Comparison of ENCODE assay signal across 19 cellular contexts in the genomic region with DNA sequence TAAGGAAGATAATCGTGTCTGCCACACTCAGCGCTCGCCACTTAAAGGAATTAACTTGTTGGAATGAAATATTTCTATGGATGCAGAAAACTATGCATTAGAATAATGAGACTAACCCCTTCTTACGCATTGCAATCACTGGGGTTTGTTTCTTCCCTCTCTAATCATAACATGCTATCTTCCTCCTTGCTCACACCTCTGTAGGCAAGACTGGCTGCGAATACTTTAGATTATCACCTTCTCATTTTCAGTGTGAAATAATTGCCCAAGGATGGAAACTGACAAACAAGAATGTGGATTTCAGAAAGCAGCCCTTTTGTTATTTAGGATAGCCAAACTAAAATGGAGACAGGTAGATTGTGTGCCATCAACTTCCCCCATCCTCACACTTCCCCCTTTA.
DNase-seq lines count a peak whose midpoint lies in the region; ATAC-seq, FAIRE-seq and TF ChIP-seq lines count a peak whose summit lies in the region.
"Had no signal": no experiment of that assay in that cellular context is flagged by ENCODE, and none has a peak within 500 bp of the region (broad histone marks: within the 10 kb centered on the region; RNA-seq: fewer than 3 reads in every experiment).

No MANE protein-coding gene starts in this region.

- no peak overlapping the region for H2BK120ac ChIP-seq in mesendoderm (ENCODE audit: low read depth, low read length)

- H3K27me3 ChIP-seq in HUES48 (ENCODE audit: control insufficient read depth, insufficient read depth, low read length): no peaks in the 10 kb centered on the region
- H3K27me3 ChIP-seq in astrocyte (ENCODE audit: insufficient read depth, low read length): peaks cover 4% of the 10 kb centered on the region
- no peaks in the 10 kb centered on the region for H3K27me3 ChIP-seq in mesendoderm (ENCODE audit: insufficient read depth, low read length, poor library complexity)
- H3K27me3 ChIP-seq: BLaER1 treated with 17β-estradiol and CSF1 and Interleukin-3, amounts not matched to agents 10 nM and 100 nM had no signal

- no peak overlapping the region for H2BK5ac ChIP-seq in mesendoderm (ENCODE audit: low read length)

- H3K79me1 ChIP-seq in mesendoderm (ENCODE audit: low read length): no peaks in the 10 kb centered on the region

- H2AFZ ChIP-seq in astrocyte (ENCODE audit: low read depth, low read length): no peak overlapping the region

- peak overlapping the region; percentile 16; the same call in 1 of the 2 replicates for H3K4me3 ChIP-seq in HUES48 (ENCODE audit: low read depth, low read length)
- H3K4me3 ChIP-seq in astrocyte (ENCODE audit: insufficient read depth, low read depth, low read length): no peak overlapping the region
- no peak overlapping the region for H3K4me3 ChIP-seq in mesendoderm (ENCODE audit: low read length)
- H3K4me3 ChIP-seq: BLaER1 treated with 17β-estradiol and CSF1 and Interleukin-3, amounts not matched to agents 10 nM and 100 nM; HAP-1; K562 had no signal

- H3K27me3 Mint-ChIP-seq in astrocyte (ENCODE audit: low read depth, unreplicated experiment): peaks cover 15% of the 10 kb centered on the region
- H3K27me3 Mint-ChIP-seq in progenitor cell of endocrine pancreas: peaks cover 9% of the 10 kb centered on the region
- H3K27me3 Mint-ChIP-seq: B cell had no signal

- H3K27ac Mint-ChIP-seq in astrocyte (ENCODE audit: unreplicated experiment) (no peak overlapping the region), progenitor cell of endocrine pancreas (no peak overlapping the region)
- H3K27ac Mint-ChIP-seq: B cell; CD8-positive, alpha-beta T cell had no signal

- no peak overlapping the region for H3K9ac ChIP-seq in HUES48 (ENCODE audit: low read depth, low read length)
- H3K9ac ChIP-seq in astrocyte (ENCODE audit: low read length): no peak overlapping the region
- no peak overlapping the region for H3K9ac ChIP-seq in mesendoderm (ENCODE audit: low read length)
- H3K9ac ChIP-seq: BLaER1 treated with 17β-estradiol and CSF1 and Interleukin-3, amounts not matched to agents 10 nM and 100 nM had no signal

- no peak overlapping the region for H3K18ac ChIP-seq in mesendoderm (ENCODE audit: low read length)

- no CpG with 5 or more reads among the region's 5 CpGs for WGBS in mesendoderm (ENCODE audit: extremely low coverage, insufficient coverage, low lambda C conversion rate)

- H3K79me2 ChIP-seq in astrocyte (ENCODE audit: insufficient read depth, low read length): no peaks in the 10 kb centered on the region
- H3K79me2 ChIP-seq in mesendoderm (ENCODE audit: control insufficient read depth, insufficient read depth, low read length): no peaks in the 10 kb centered on the region

- FAIRE-seq in GM18507 (lab: Jason Lieb, UNC) (peak; percentile 36), astrocyte (lab: Jason Lieb, UNC) (peak; percentile 56)
- FAIRE-seq: GM19239, K562 had no signal

- H3K9me3 ChIP-seq in HUES48 (ENCODE audit: control insufficient read depth, insufficient read depth, low read length) (no peaks in the 10 kb centered on the region), astrocyte (ENCODE audit: insufficient read depth, low read depth, low read length) (no peaks in the 10 kb centered on the region)
- H3K9me3 ChIP-seq: BLaER1 treated with 17β-estradiol and CSF1 and Interleukin-3, amounts not matched to agents 10 nM and 100 nM; HAP-1 had no signal

- H2BK15ac ChIP-seq in mesendoderm (replicated peaks; ENCODE audit: low read depth): no peak overlapping the region

- H3K4me2 ChIP-seq in astrocyte (ENCODE audit: low read length) (no peak overlapping the region), mesendoderm (ENCODE audit: low read length) (no peak overlapping the region)
- H3K4me2 ChIP-seq: BLaER1 treated with 17β-estradiol and CSF1 and Interleukin-3, amounts not matched to agents 10 nM and 100 nM had no signal

- H3K4me3 Mint-ChIP-seq in astrocyte (ENCODE audit: unreplicated experiment): no peak overlapping the region
- no peak overlapping the region for H3K4me3 Mint-ChIP-seq in progenitor cell of endocrine pancreas (ENCODE audit: low read depth)
- H3K4me3 Mint-ChIP-seq: B cell; CD8-positive, alpha-beta T cell had no signal

- H3K4me1 Mint-ChIP-seq in astrocyte (ENCODE audit: low read depth, unreplicated experiment) (no peaks in the 10 kb centered on the region), progenitor cell of endocrine pancreas (ENCODE audit: low read depth) (peaks cover 8% of the 10 kb centered on the region)

- TF ChIP-seq CTCF in astrocyte (IDR thresholded peaks at IDR 0.05; ENCODE audit: insufficient read depth, low read depth, low read length) (no peak), progenitor cell of endocrine pancreas (IDR thresholded peaks at IDR 0.05; ENCODE audit: unreplicated experiment) (no peak)

- H3K36me3 Mint-ChIP-seq in astrocyte (ENCODE audit: low read depth, unreplicated experiment) (no peaks in the 10 kb centered on the region), progenitor cell of endocrine pancreas (ENCODE audit: insufficient read depth) (no peaks in the 10 kb centered on the region)
- H3K36me3 Mint-ChIP-seq: CD8-positive, alpha-beta T cell had no signal

- no peak overlapping the region for H3K4ac ChIP-seq in mesendoderm (ENCODE audit: low read depth, low read length)

- H3K4me1 ChIP-seq in HUES48 (ENCODE audit: control insufficient read depth, insufficient read depth, low read length) (peaks cover 20% of the 10 kb centered on the region), astrocyte (ENCODE audit: insufficient read depth, low read length) (no peaks in the 10 kb centered on the region), mesendoderm (ENCODE audit: control insufficient read depth, low read depth, low read length) (peaks cover 4% of the 10 kb centered on the region)
- H3K4me1 ChIP-seq: HAP-1 had no signal

- no peak overlapping the region for H3K23ac ChIP-seq in mesendoderm (ENCODE audit: low read length)

- no peaks in the 10 kb centered on the region for H4K20me1 ChIP-seq in astrocyte (ENCODE audit: insufficient read depth, low read length)
- H4K20me1 ChIP-seq: BLaER1 treated with 17β-estradiol and CSF1 and Interleukin-3, amounts not matched to agents 10 nM and 100 nM had no signal

- H3K9me3 Mint-ChIP-seq in astrocyte (ENCODE audit: unreplicated experiment) (no peaks in the 10 kb centered on the region), progenitor cell of endocrine pancreas (ENCODE audit: low read depth) (peaks cover 18% of the 10 kb centered on the region)
- H3K9me3 Mint-ChIP-seq: CD8-positive, alpha-beta T cell had no signal

- H2AK5ac ChIP-seq in mesendoderm (ENCODE audit: low read length): no peak overlapping the region

- H4K5ac ChIP-seq in mesendoderm (ENCODE audit: low read length): no peak overlapping the region

- ATAC-seq in GM21786 (IDR thresholded peaks at IDR 0.05; ENCODE audit: unreplicated experiment) (no peak), GM21723 (IDR thresholded peaks at IDR 0.05; ENCODE audit: unreplicated experiment) (no peak)
- ATAC-seq: CD8-positive, alpha-beta T cell; K562 had no signal

- H4K8ac ChIP-seq in mesendoderm (ENCODE audit: low read depth, low read length): no peak overlapping the region

- H3K56ac ChIP-seq in mesendoderm (ENCODE audit: low read length): no peak overlapping the region

- H3K36me3 ChIP-seq in HUES48 (ENCODE audit: control insufficient read depth, insufficient read depth, low read length): no peaks in the 10 kb centered on the region
- H3K36me3 ChIP-seq in astrocyte (ENCODE audit: insufficient read depth, low read length): no peaks in the 10 kb centered on the region
- H3K36me3 ChIP-seq in mesendoderm (ENCODE audit: control insufficient read depth, insufficient read depth, low read length): no peaks in the 10 kb centered on the region
- H3K36me3 ChIP-seq: BLaER1 treated with 17β-estradiol and CSF1 and Interleukin-3, amounts not matched to agents 10 nM and 100 nM; HAP-1 had no signal

- H3K27ac ChIP-seq in HUES48 (ENCODE audit: low read depth, low read length) (peak overlapping the region; percentile 21), astrocyte (ENCODE audit: low read depth, low read length) (no peak overlapping the region), mesendoderm (ENCODE audit: low read depth, low read length) (peak overlapping the region; percentile 67)
- H3K27ac ChIP-seq: BLaER1 treated with 17β-estradiol and CSF1 and Interleukin-3, amounts not matched to agents 10 nM and 100 nM had no signal

- DNase-seq in GM18507 (ENCODE audit: extremely low spot score, insufficient read length, low read depth): no peak
- no peak for DNase-seq in astrocyte (ENCODE audit: low read depth)
- peak; percentile 93 for DNase-seq in mesendoderm
- DNase-seq in progenitor cell of endocrine pancreas (ENCODE audit: low spot score, unreplicated experiment): no peak
- DNase-seq in SIG-M5 (lab: John Stamatoyannopoulos, UW): no peak
- DNase-seq: Calu3; CD8-positive, alpha-beta T cell; DMS79 treated with DMSO at 0.1 percent for 48 hours; GF-D8; GOT3; IMR-90 had no signal
